6 cellular contexts compared by ENCODE assay signal in genomic region chr19:461664-462551, GRCh38. TPM values are rescaled to one million over a fixed set of nuclear protein-coding genes. Genes with fewer than 3 reads are reported as not detected.
A peak's percentile ranks its signal among the peaks of the same experiment; 100 is the strongest.
DNase-seq lines count a peak whose midpoint lies in the region; ATAC-seq and TF ChIP-seq lines count a peak whose summit lies in the region.

No MANE protein-coding gene starts in this region.

- BruUV-seq in PC-9 (replicated peaks; lab: Mats Ljungman, UMichigan): no TSS peak

- H3K9me2 ChIP-seq in PC-9 (ENCODE audit: insufficient read depth): no peaks in the 10 kb centered on the region

- H3K9ac ChIP-seq in iPS-18a (ENCODE audit: low read length): no peak overlapping the region

- peaks cover 15% of the 10 kb centered on the region for H3K27me3 ChIP-seq in PC-9 (ENCODE audit: insufficient read depth, low read depth)
- H3K27me3 ChIP-seq in iPS-18a (ENCODE audit: control insufficient read depth, insufficient read depth, low read length): peaks cover 33% of the 10 kb centered on the region
- no peaks in the 10 kb centered on the region for H3K27me3 ChIP-seq in upper lobe of right lung

- H3K27ac ChIP-seq in PC-9 (no peak overlapping the region), iPS-18a (ENCODE audit: low read length) (no peak overlapping the region), upper lobe of right lung (no peak overlapping the region)

- no peaks in the 10 kb centered on the region for H3K79me2 ChIP-seq in PC-9 (ENCODE audit: low read depth)

- ATAC-seq in upper lobe of right lung: peak; percentile 49

- H3K4me1 ChIP-seq in PC-9 (replicated peaks; ENCODE audit: insufficient read depth) (no peaks in the 10 kb centered on the region), iPS-18a (ENCODE audit: control insufficient read depth, low read depth, low read length) (no peaks in the 10 kb centered on the region), upper lobe of right lung (peaks cover 11% of the 10 kb centered on the region)

- POLR2A ChIA-PET in PC-9 (lab: Charles Lee; ENCODE audit: unreplicated experiment): no interaction called here

- H3K4me3 ChIP-seq in PC-9: no peak overlapping the region
- H3K4me3 ChIP-seq in iPS-18a (ENCODE audit: low read length): peak overlapping the region; percentile 32
- peak overlapping the region; percentile 41 for H3K4me3 ChIP-seq in upper lobe of right lung

- CTCF ChIA-PET in PC-9 (lab: Charles Lee): no interaction called here

- H3F3A ChIP-seq in PC-9 (ENCODE audit: insufficient read depth, low read depth): peaks cover 13% of the 10 kb centered on the region; the same call in 1 of the 2 replicates

- no peaks in the 10 kb centered on the region for H4K20me1 ChIP-seq in PC-9 (ENCODE audit: insufficient read depth)

- TF ChIP-seq CTCF in PC-9 (conservative IDR thresholded peaks at IDR 0.05): no peak
- no peak for TF ChIP-seq CTCF in upper lobe of right lung (IDR thresholded peaks at IDR 0.05)
- no peak for TF ChIP-seq CTCF in GM13976 (IDR thresholded peaks at IDR 0.05; ENCODE audit: borderline replicate concordance, control extremely low read depth, extremely low read depth, insufficient read depth, missing control alignments)

- in situ Hi-C loops in GM13976 (cut with MboI; ENCODE audit: low sequenced_read_pairs, unreplicated experiment) (no loop called here), G401 (cut with HindIII; ENCODE audit: low sequenced_read_pairs) (no loop called here)

- H3K9me3 ChIP-seq in PC-9 (ENCODE audit: insufficient read depth, low read depth) (no peaks in the 10 kb centered on the region), iPS-18a (ENCODE audit: control insufficient read depth, low read depth, low read length) (no peaks in the 10 kb centered on the region), upper lobe of right lung (no peaks in the 10 kb centered on the region)

- intact Hi-C loops in PC-9 (cut with micrococcal nuclease; ENCODE audit: unreplicated experiment): no loop called here
- intact Hi-C loops in upper lobe of right lung (cut with DNase I): no loop called here

- DNase-seq in D341Med (ENCODE audit: low spot score) (peak; percentile 85), PC-9 (no peak), upper lobe of right lung (peak; percentile 76), GM13976 (ENCODE audit: low spot score) (no peak), G401 (ENCODE audit: low spot score) (no peak)

- no peaks in the 10 kb centered on the region for H3K36me3 ChIP-seq in PC-9 (ENCODE audit: low read depth)
- no peaks in the 10 kb centered on the region for H3K36me3 ChIP-seq in iPS-18a (ENCODE audit: control insufficient read depth, low read depth, low read length)
- no peaks in the 10 kb centered on the region for H3K36me3 ChIP-seq in upper lobe of right lung

- peak overlapping the region; percentile 60 for H3K4me2 ChIP-seq in PC-9

- no peak overlapping the region for H2AFZ ChIP-seq in PC-9

RNA-seq across cellular contexts. Expression of gene SHC2, which starts 1.1 kb away (rescaled TPM):
- total RNA-seq in PC-9 (2021) (0.70 and 0.73 TPM in 2 replicates), upper lobe of right lung (37.8 TPM)
- total RNA-seq in G401 (2014; rRNA removed; shearing (Covaris generic)): 12.7 and 14.3 TPM in 2 replicates

RNA-seq across cellular contexts. Expression of gene MADCAM1, which starts 34.4 kb away (rescaled TPM):
- total RNA-seq in PC-9 (2021) (1.1 and 1.7 TPM in 2 replicates), upper lobe of right lung (1.2 TPM)
- total RNA-seq in G401 (2014; rRNA removed; shearing (Covaris generic)): 0.14 TPM in 1 of 2 replicates, not detected in the other

RNA-seq across cellular contexts. Expression of gene TPGS1, which starts 45.4 kb away (rescaled TPM):
- total RNA-seq in PC-9 (2021) (13.8 and 25.7 TPM in 2 replicates), upper lobe of right lung (19.9 TPM)
- 89.0 and 129 TPM in 2 replicates for total RNA-seq in G401 (2014; rRNA removed; shearing (Covaris generic))

RNA-seq across cellular contexts. Expression of gene C2CD4C, which starts 53.0 kb away (rescaled TPM):
- total RNA-seq in PC-9 (2021) (1.2 and 2.1 TPM in 2 replicates), upper lobe of right lung (2.6 TPM)
- 6.0 and 11.9 TPM in 2 replicates for total RNA-seq in G401 (2014; rRNA removed; shearing (Covaris generic))

Comparison
In these comparisons a context has a peak if more than half of its experiments do, and no peak if none do; other contexts are left out.
1. DNase-seq: peak in D341Med (single experiment) and upper lobe of right lung (single experiment); none in PC-9 (0 of 2), GM13976 (single experiment) and G401 (single experiment).